8 cellular contexts compared by ENCODE assay signal in the genomic region with DNA sequence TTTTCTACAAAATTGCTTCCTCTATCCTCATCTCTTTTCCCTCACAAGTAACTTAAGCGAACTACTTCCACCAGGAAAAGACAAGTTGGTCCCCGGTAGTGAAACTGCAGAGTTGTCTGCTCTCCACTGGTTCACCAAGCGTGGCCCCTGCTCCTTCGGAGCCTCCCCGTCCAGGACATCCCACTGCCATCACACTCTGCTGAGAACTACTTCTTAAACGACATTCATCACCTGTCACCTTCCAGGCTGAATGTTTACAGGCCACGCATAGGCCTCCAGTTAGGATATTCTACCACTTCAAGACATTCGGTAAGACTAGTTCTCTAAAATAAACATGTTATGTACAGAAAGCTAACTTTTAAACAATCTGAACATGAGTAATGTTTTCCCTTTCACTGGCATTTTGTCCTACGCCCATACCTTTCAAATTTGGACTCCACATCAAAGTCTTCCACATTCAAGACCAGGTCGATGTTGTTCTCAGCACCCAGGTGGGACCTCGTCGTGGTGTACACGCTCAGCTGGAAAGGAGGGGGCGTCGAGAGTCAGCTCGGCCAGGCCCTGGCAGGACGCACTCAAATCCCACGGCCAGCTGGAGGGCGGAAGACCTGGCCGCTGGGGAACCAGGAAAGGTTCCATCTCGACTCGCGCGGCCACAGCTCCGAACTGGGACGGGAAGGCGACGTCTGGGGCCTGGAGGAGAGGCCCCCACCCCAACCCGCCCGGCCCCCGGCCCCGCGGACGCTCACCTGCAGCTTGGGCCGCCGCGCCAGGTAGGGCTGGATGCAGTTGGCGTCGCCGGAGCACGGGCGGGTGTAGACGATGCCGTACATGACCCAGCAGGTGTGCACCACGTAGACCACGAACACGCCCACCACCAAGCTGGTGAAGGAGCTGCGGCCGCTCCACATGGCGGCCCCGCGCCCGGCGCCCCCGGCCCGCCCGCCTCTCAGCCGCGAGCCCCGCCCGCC. TPM values are rescaled to one million over a fixed set of nuclear protein-coding genes. Genes with fewer than 3 reads are reported as not detected.
DNase-seq lines count a peak whose midpoint lies in the region; ATAC-seq and TF ChIP-seq lines count a peak whose summit lies in the region.

No MANE protein-coding gene starts in this region.

- TF ChIP-seq CTCF in Peyer's patch (IDR thresholded peaks at IDR 0.05) (peak in 1 of 6 experiments; percentile 7), breast epithelium (IDR thresholded peaks at IDR 0.05) (no peak), thyroid gland (IDR thresholded peaks at IDR 0.05) (no peak)

- H3K4me1 ChIP-seq in Peyer's patch (peaks cover 4 to 32% (median 7%) of the 10 kb centered on the region in 4 donors), breast epithelium (peaks cover 0 to 5% of the 10 kb centered on the region in 2 donors), thyroid gland (peaks cover 25% of the 10 kb centered on the region in 2 donors)

- intact Hi-C loops in breast epithelium (cut with DNase I; ENCODE audit: low total_unique reads) (loop anchor here (5.0 kb wide), 1 partner anchor 1408 kb away; a partner anchor contains a TSS), thyroid gland (cut with DNase I) (loop anchor here (10.0 kb wide), 1 partner anchor 451 kb away; a partner anchor contains a TSS)

- H3K9me3 ChIP-seq in Peyer's patch, result no peaks in the 10 kb centered on the region
- H3K9me3 ChIP-seq in breast epithelium, result no peaks in the 10 kb centered on the region
- no peaks in the 10 kb centered on the region for H3K9me3 ChIP-seq in thyroid gland

- no peak for TF ChIP-seq POLR2A in Peyer's patch (IDR thresholded peaks at IDR 0.05)
- TF ChIP-seq POLR2A in breast epithelium (IDR thresholded peaks at IDR 0.05), result no peak
- no peak for TF ChIP-seq POLR2A in thyroid gland (IDR thresholded peaks at IDR 0.05)

- H3K36me3 ChIP-seq in Peyer's patch, result peaks cover 0 to 38% (median 0%) of the 10 kb centered on the region in 3 donors
- no peaks in the 10 kb centered on the region for H3K36me3 ChIP-seq in breast epithelium
- peaks cover 27 to 28% of the 10 kb centered on the region in 2 donors for H3K36me3 ChIP-seq in thyroid gland

- peak; percentile 27 for ATAC-seq in HG02852 (IDR thresholded peaks at IDR 0.05; ENCODE audit: unreplicated experiment)

- 13 to 18% methylated on average over 20 of the region's 61 CpGs for WGBS in thyroid gland, 2 donors

- H3K27ac ChIP-seq in Peyer's patch (peak overlapping the region; percentile 13 to 90 (median 69)), breast epithelium (peak overlapping the region; percentile 13 to 93), thyroid gland (peak overlapping the region; percentile 30 to 78 (median 38))

- DNase-seq in NCI-H2081 (lab: John Stamatoyannopoulos, UW) (peak; percentile 44 to 56), NCI-H2081 treated with DMSO at 0.1 percent for 48 hours (lab: John Stamatoyannopoulos, UW) (no peak), Peyer's patch (peak in 2 of 3 donors; percentile 23 to 60), breast epithelium (ENCODE audit: low spot score in 2 of 2) (no peak), lung microvascular endothelial cell (ENCODE audit: low read depth in 2 of 2) (peak; percentile 38 to 57), thyroid gland (peak; percentile 16 to 24), NCI-H524 treated with DMSO at 0.1 percent for 48 hours (lab: John Stamatoyannopoulos, UW) (no peak)

- H3K4me3 ChIP-seq in Peyer's patch (peak overlapping the region; percentile 84 to 99 (median 90)), breast epithelium (peak overlapping the region; percentile 84 to 98 (median 93)), thyroid gland (replicated peaks in 1 of 3) (peak overlapping the region; percentile 34 to 77 (median 51))

- H3K27me3 ChIP-seq in Peyer's patch (no peaks in the 10 kb centered on the region), breast epithelium (no peaks in the 10 kb centered on the region), thyroid gland (no peaks in the 10 kb centered on the region)

RNA-seq across cellular contexts. Expression of a gene that starts 0.7 kb away (rescaled TPM):
- 100 to 1,000 TPM; 115 to 209 (median 143) TPM for total RNA-seq in Peyer's patch
- total RNA-seq in breast epithelium, result 100 to 1,000 TPM in 2 of 3 donors, 10 to 100 TPM in 1; 94.0 to 121 (median 107) TPM
- 211 and 357 TPM in 2 replicates for total RNA-seq in lung microvascular endothelial cell
- 100 to 1,000 TPM; 149 to 215 (median 179) TPM for total RNA-seq in thyroid gland

RNA-seq across cellular contexts. Expression of a gene that starts 49.3 kb away (rescaled TPM):
- total RNA-seq in Peyer's patch (1 to 10 TPM in 3 of 4 donors, under 1 TPM in 1; 0.70 to 6.6 (median 1.6) TPM), breast epithelium (under 1 TPM in 1 of 3 donors, not detected in 2; under 0.01 TPM), lung microvascular endothelial cell (not detected in 2 replicates), thyroid gland (not detected)

Comparison
In these comparisons a context has a peak if more than half of its experiments do, and no peak if none do; other contexts are left out.
1. DNase-seq: peak in NCI-H2081 (2 of 2), Peyer's patch (2 of 3), lung microvascular endothelial cell (2 of 2) and thyroid gland (2 of 2); none in NCI-H2081 treated with DMSO at 0.1 percent for 48 hours (single experiment), breast epithelium (0 of 2) and NCI-H524 treated with DMSO at 0.1 percent for 48 hours (single experiment).
2. Peak in every context shown above with its lines, with median percentiles within 50 percentile points of each other: H3K27ac ChIP-seq and H3K4me3 ChIP-seq.